Comparison of ENCODE assay signal across 18 cellular contexts in the genomic region with DNA sequence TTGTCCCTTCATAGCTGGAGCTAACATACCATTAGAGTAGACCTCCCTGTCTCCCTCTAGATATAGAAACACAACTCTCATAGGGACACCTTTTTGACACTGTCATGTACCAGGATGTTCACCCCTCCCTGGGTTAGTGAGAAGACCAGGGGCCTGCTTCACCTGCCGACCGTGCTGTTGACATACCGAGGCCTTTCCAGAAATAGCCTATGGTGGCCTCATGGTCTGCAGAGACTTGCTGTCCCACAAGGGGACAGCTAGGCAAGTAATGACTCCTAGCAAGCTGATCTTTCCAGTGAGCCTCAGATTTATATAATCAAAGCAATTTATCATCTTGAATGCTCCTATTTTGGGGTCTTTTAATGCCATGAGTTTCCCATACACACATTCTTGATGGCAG.
"Had no signal": no experiment of that assay in that cellular context is flagged by ENCODE, and none has a peak within 500 bp of the region (broad histone marks: within the 10 kb centered on the region; RNA-seq: fewer than 3 reads in every experiment).

No MANE protein-coding gene starts in this region.

- H3K4me1 ChIP-seq: tibial artery, uterus had no signal

- DNase-seq: effector CD4-positive, alpha-beta T cell; endodermal cell; foreskin melanocyte; hypothalamus; left lung; mesendoderm; naive B cell; stimulated activated CD4-positive, alpha-beta T cell treated with anti-CD3 and anti-CD28 coated beads, Interleukin-2, amount 100 ng/mL, for 48 hours; tibial artery; upper lobe of left lung; uterus had no signal

- H3K27me3 Mint-ChIP-seq: stimulated activated naive CD8-positive, alpha-beta T cell treated with anti-CD3 and anti-CD28 coated beads, Interleukin-15, Interleukin-2, amounts not matched to agents 100 ng/mL and 50 ng/mL, for 24 hours had no signal

- H3K9me3 ChIP-seq: uterus had no signal

- H3K27me3 ChIP-seq: left lung, tibial artery, upper lobe of left lung, uterus had no signal

- H3K27ac ChIP-seq: coronary artery, left lung, tibial artery, upper lobe of left lung had no signal

- FAIRE-seq: endothelial cell of umbilical vein, islet of Langerhans had no signal

- H3K4me1 Mint-ChIP-seq: nephron had no signal

- H3K4me3 ChIP-seq: coronary artery, left lung, lung, smooth muscle cell, tibial artery, upper lobe of left lung, uterus had no signal

- H3K27ac Mint-ChIP-seq: endodermal cell; naive B cell; nephron; stimulated activated naive CD8-positive, alpha-beta T cell treated with anti-CD3 and anti-CD28 coated beads, Interleukin-15, Interleukin-2, amounts not matched to agents 100 ng/mL and 50 ng/mL, for 24 hours had no signal

- H3K36me3 ChIP-seq: left lung, upper lobe of left lung, uterus had no signal

- ATAC-seq: left lung had no signal

- H3K4me3 Mint-ChIP-seq: endodermal cell; naive B cell; nephron; stimulated activated naive CD8-positive, alpha-beta T cell treated with anti-CD3 and anti-CD28 coated beads, Interleukin-15, Interleukin-2, amounts not matched to agents 100 ng/mL and 50 ng/mL, for 24 hours had no signal
